Comparison of ENCODE assay signal across 10 cellular contexts in the genomic region with DNA sequence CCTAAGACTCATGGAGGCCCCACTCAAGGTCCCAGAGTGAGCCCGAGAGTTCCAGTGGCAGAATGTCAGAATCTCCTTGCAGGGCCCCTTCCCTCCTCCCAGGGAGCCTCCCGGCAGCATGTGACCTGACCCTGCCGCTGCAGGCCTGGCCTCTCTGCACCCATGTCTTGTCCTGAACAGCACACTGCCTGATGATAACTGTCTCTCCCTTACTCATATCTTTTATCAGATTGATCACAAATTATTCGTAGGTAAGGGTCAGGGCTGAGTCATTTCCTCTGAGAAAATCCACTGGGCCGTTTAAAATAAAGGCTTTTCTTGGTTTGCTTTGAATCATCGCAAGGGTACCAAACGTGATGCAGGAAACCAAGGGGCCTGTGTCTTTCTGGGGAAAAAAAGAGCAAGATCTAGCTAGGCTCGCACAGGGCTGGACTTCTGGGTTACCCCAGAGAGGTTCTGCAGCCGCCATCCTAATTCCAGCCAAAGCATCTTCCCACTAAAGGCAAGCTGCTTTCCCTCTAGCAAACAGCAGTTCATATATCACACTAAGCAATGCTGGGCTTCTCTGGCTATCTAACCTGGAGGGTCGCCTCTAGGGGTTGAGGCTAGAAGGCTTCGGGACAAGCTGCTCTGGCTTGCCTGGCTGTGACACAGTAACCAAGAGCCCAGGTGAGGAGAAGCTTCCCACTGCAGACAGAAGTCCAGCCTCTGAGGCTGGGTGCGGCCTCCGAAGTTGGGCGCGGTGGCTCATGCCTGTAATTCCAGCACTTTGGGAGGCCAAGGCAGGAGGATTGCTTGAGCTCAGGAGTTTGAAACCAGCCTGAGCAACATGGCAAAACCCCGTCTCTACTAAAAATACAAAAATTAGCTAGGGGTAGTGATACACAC.
DNase-seq lines count a peak whose midpoint lies in the region; ATAC-seq and TF ChIP-seq lines count a peak whose summit lies in the region.
"Had no signal": no experiment of that assay in that cellular context is flagged by ENCODE, and none has a peak within 500 bp of the region (broad histone marks: within the 10 kb centered on the region; RNA-seq: fewer than 3 reads in every experiment).

No MANE protein-coding gene starts in this region.

- in situ Hi-C loops in Caki2 (cut with HindIII; ENCODE audit: low pct_unique_long_range_greater_than_20kb, low sequenced_read_pairs): no loop called here

- DNase-seq in Caki2 (ENCODE audit: low read depth) (peak; percentile 72), RWPE2 (ENCODE audit: low spot score) (no peak), foreskin keratinocyte (peak; percentile 24 to 46), T1000 (lab: John Stamatoyannopoulos, UW) (no peak), D341Med (ENCODE audit: low spot score) (no peak)
- DNase-seq in activated naive CD4-positive, alpha-beta T cell treated with Interleukin-2 at 50 U/mL for 16 hours: no peak
- DNase-seq: DMS53 had no signal

- no peak overlapping the region for H3K4me3 ChIP-seq in RWPE2 (ENCODE audit: severe bottlenecking)
- H3K4me3 ChIP-seq: prostate gland had no signal

- ATAC-seq in GM19351 (IDR thresholded peaks at IDR 0.05; ENCODE audit: unreplicated experiment): peak; percentile 57
- ATAC-seq in RWPE2 (ENCODE audit: low read depth): peak; percentile 88
- ATAC-seq in foreskin keratinocyte: peak; percentile 50
- ATAC-seq in HG02678 (IDR thresholded peaks at IDR 0.05; ENCODE audit: unreplicated experiment): no peak

- no peak for TF ChIP-seq CTCF in RWPE2 (IDR thresholded peaks at IDR 0.05; ENCODE audit: poor library complexity, severe bottlenecking)
- no peak for TF ChIP-seq CTCF in foreskin keratinocyte (conservative IDR thresholded peaks at IDR 0.05)

- H3K36me3 ChIP-seq in RWPE2 (ENCODE audit: low read depth): no peaks in the 10 kb centered on the region
- H3K36me3 ChIP-seq: prostate gland had no signal

- H3K4me1 ChIP-seq in RWPE2 (ENCODE audit: insufficient read depth, poor library complexity, severe bottlenecking) (peaks cover 11% of the 10 kb centered on the region), foreskin keratinocyte (peaks cover 11% of the 10 kb centered on the region)
- H3K4me1 ChIP-seq: prostate gland had no signal

- H3K27me3 ChIP-seq in RWPE2 (ENCODE audit: insufficient read depth, poor library complexity, severe bottlenecking) (no peaks in the 10 kb centered on the region), foreskin keratinocyte (no peaks in the 10 kb centered on the region)

- H3K27ac ChIP-seq in RWPE2 (ENCODE audit: poor library complexity, severe bottlenecking) (peak overlapping the region; percentile 68), foreskin keratinocyte (no peak overlapping the region)
- H3K27ac ChIP-seq: prostate gland had no signal

- no peaks in the 10 kb centered on the region for H3K9me3 ChIP-seq in RWPE2 (ENCODE audit: severe bottlenecking)
- H3K9me3 ChIP-seq: prostate gland had no signal

Comparison
In these comparisons a context has a peak if more than half of its experiments do, and no peak if none do; other contexts are left out.
1. DNase-seq: peak in Caki2 (single experiment) and foreskin keratinocyte (2 of 2); none in RWPE2 (single experiment), T1000 (single experiment), D341Med (single experiment) and activated naive CD4-positive, alpha-beta T cell treated with Interleukin-2 at 50 U/mL for 16 hours (single experiment).